ENCODE assay signal across 19 cellular contexts in the genomic region with DNA sequence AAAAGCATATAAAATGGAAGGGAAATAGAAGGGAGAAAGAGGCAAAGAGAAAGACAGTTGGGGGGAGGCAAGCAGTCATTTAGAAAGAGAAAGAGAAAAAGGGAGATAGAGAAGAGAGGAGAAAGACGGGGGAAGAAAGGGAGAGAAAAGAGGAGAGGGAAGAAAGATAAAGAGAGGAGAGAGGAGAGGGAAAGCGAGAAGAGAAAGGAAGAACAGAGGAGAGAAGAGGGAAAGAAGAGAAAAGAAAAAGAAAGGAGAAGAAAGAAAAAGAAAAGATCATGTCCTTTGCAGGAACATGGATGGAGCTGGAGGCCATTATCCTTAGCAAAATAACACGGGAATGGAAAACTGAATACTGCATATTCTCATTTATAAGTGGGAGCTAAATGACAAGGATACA.
DNase-seq lines count a peak whose midpoint lies in the region; ATAC-seq and TF ChIP-seq lines count a peak whose summit lies in the region.
"Had no signal": no experiment of that assay in that cellular context is flagged by ENCODE, and none has a peak within 500 bp of the region (broad histone marks: within the 10 kb centered on the region; RNA-seq: fewer than 3 reads in every experiment).

No MANE protein-coding gene starts in this region.

- TF ChIP-seq CTCF in WTC11 (IDR thresholded peaks at IDR 0.05), result no peak

- no peaks in the 10 kb centered on the region for H3K36me3 ChIP-seq in iPS-20b (ENCODE audit: insufficient read depth, low read depth, low read length)
- H3K36me3 ChIP-seq: BLaER1 had no signal

- no peak overlapping the region for H3K27ac ChIP-seq in iPS-20b (ENCODE audit: low read length)
- H3K27ac ChIP-seq: 22Rv1, BLaER1, C4-2B, GM23248 had no signal

- H3K4me1 ChIP-seq in iPS-20b (ENCODE audit: insufficient read depth, low read length), result peaks cover 28% of the 10 kb centered on the region
- H3K4me1 ChIP-seq: Caco-2 had no signal

- peaks cover 40% of the 10 kb centered on the region for H3K27me3 Mint-ChIP-seq in stimulated activated naive CD8-positive, alpha-beta T cell treated with anti-CD3 and anti-CD28 coated beads, Interleukin-15, Interleukin-2, amounts not matched to agents 100 ng/mL and 50 ng/mL, for 24 hours
- peaks cover 45% of the 10 kb centered on the region for H3K27me3 Mint-ChIP-seq in stimulated activated naive CD8-positive, alpha-beta T cell treated with anti-CD3 and anti-CD28 coated beads, Interleukin-15, amount 100 ng/mL, for 72 hours
- peaks cover 30% of the 10 kb centered on the region for H3K27me3 Mint-ChIP-seq in WTC11 (ENCODE audit: low read depth)

- ATAC-seq in stimulated activated naive CD8-positive, alpha-beta T cell treated with anti-CD3 and anti-CD28 coated beads, Interleukin-15, amount 100 ng/mL, for 72 hours, result no peak
- no peak for ATAC-seq in WTC11
- ATAC-seq in stimulated activated effector memory CD8-positive, alpha-beta T cell treated with anti-CD3 and anti-CD28 coated beads, Interleukin-12 subunit alpha, Interleukin-12 subunit beta, amount 100 ng/mL, for 72 hours, result no peak
- ATAC-seq: CD8-positive, alpha-beta T cell had no signal

- peaks cover 22% of the 10 kb centered on the region for H3K27me3 ChIP-seq in iPS-20b (ENCODE audit: insufficient read depth, low read length)

- H3K9me3 Mint-ChIP-seq in stimulated activated naive CD8-positive, alpha-beta T cell treated with anti-CD3 and anti-CD28 coated beads, Interleukin-15, Interleukin-2, amounts not matched to agents 100 ng/mL and 50 ng/mL, for 24 hours, result no peaks in the 10 kb centered on the region
- H3K9me3 Mint-ChIP-seq in stimulated activated naive CD8-positive, alpha-beta T cell treated with anti-CD3 and anti-CD28 coated beads, Interleukin-15, amount 100 ng/mL, for 72 hours, result no peaks in the 10 kb centered on the region
- H3K9me3 Mint-ChIP-seq in WTC11, result no peaks in the 10 kb centered on the region
- no peaks in the 10 kb centered on the region for H3K9me3 Mint-ChIP-seq in stimulated activated effector memory CD8-positive, alpha-beta T cell treated with anti-CD3 and anti-CD28 coated beads, Interleukin-12 subunit alpha, Interleukin-12 subunit beta, amount 100 ng/mL, for 72 hours
- H3K9me3 Mint-ChIP-seq: CD8-positive, alpha-beta T cell had no signal

- peak overlapping the region; percentile 26 for H3K27ac Mint-ChIP-seq in stimulated activated naive CD8-positive, alpha-beta T cell treated with anti-CD3 and anti-CD28 coated beads, Interleukin-15, Interleukin-2, amounts not matched to agents 100 ng/mL and 50 ng/mL, for 24 hours
- no peak overlapping the region for H3K27ac Mint-ChIP-seq in stimulated activated naive CD8-positive, alpha-beta T cell treated with anti-CD3 and anti-CD28 coated beads, Interleukin-15, amount 100 ng/mL, for 72 hours
- H3K27ac Mint-ChIP-seq in WTC11, result no peak overlapping the region
- H3K27ac Mint-ChIP-seq in stimulated activated effector memory CD8-positive, alpha-beta T cell treated with anti-CD3 and anti-CD28 coated beads, Interleukin-12 subunit alpha, Interleukin-12 subunit beta, amount 100 ng/mL, for 72 hours, result peak overlapping the region; percentile 13
- H3K27ac Mint-ChIP-seq: B cell; CD8-positive, alpha-beta T cell had no signal

- CTCF ChIA-PET in WTC11 (lab: Charles Lee), result interaction anchor here (1.3 kb wide), 1 partner anchor 9 kb away, joined by 3 read pairs; no protein-coding TSS in a partner anchor

- no peaks in the 10 kb centered on the region for H3K9me3 ChIP-seq in iPS-20b (ENCODE audit: insufficient read depth, low read depth, low read length)
- H3K9me3 ChIP-seq: BLaER1, Caco-2 had no signal

- no peak for DNase-seq in stimulated activated naive CD8-positive, alpha-beta T cell treated with anti-CD3 and anti-CD28 coated beads, Interleukin-15, amount 100 ng/mL, for 72 hours
- DNase-seq in WTC11 (ENCODE audit: low spot score) (no peak), MV-4-11 (lab: John Stamatoyannopoulos, UW) (no peak), NCI-H2227 treated with DMSO at 0.1 percent for 48 hours (lab: John Stamatoyannopoulos, UW) (no peak), GM19240 (ENCODE audit: insufficient read length, low spot score) (no peak)
- DNase-seq in stimulated activated effector memory CD8-positive, alpha-beta T cell treated with anti-CD3 and anti-CD28 coated beads, Interleukin-12 subunit alpha, Interleukin-12 subunit beta, amount 100 ng/mL, for 72 hours (ENCODE audit: low spot score in 2 of 2), result no peak
- DNase-seq: Caco-2; CD4-positive, CD25-positive, alpha-beta regulatory T cell; CD8-positive, alpha-beta T cell; DMS153; DND-41; GM23248; HCEC 1CT had no signal

- H3K4me3 Mint-ChIP-seq in stimulated activated naive CD8-positive, alpha-beta T cell treated with anti-CD3 and anti-CD28 coated beads, Interleukin-15, Interleukin-2, amounts not matched to agents 100 ng/mL and 50 ng/mL, for 24 hours, result no peak overlapping the region
- H3K4me3 Mint-ChIP-seq in stimulated activated naive CD8-positive, alpha-beta T cell treated with anti-CD3 and anti-CD28 coated beads, Interleukin-15, amount 100 ng/mL, for 72 hours, result no peak overlapping the region
- H3K4me3 Mint-ChIP-seq in WTC11, result peak overlapping the region; percentile 9; the same call in 1 of the 2 replicates
- H3K4me3 Mint-ChIP-seq in stimulated activated effector memory CD8-positive, alpha-beta T cell treated with anti-CD3 and anti-CD28 coated beads, Interleukin-12 subunit alpha, Interleukin-12 subunit beta, amount 100 ng/mL, for 72 hours, result no peak overlapping the region
- H3K4me3 Mint-ChIP-seq: B cell; CD4-positive, CD25-positive, alpha-beta regulatory T cell; CD8-positive, alpha-beta T cell had no signal

- no peaks in the 10 kb centered on the region for H3K36me3 Mint-ChIP-seq in stimulated activated naive CD8-positive, alpha-beta T cell treated with anti-CD3 and anti-CD28 coated beads, Interleukin-15, Interleukin-2, amounts not matched to agents 100 ng/mL and 50 ng/mL, for 24 hours (ENCODE audit: low read depth)
- no peaks in the 10 kb centered on the region for H3K36me3 Mint-ChIP-seq in WTC11
- H3K36me3 Mint-ChIP-seq in stimulated activated effector memory CD8-positive, alpha-beta T cell treated with anti-CD3 and anti-CD28 coated beads, Interleukin-12 subunit alpha, Interleukin-12 subunit beta, amount 100 ng/mL, for 72 hours, result no peaks in the 10 kb centered on the region

- peaks cover 12% of the 10 kb centered on the region for H3K4me1 Mint-ChIP-seq in stimulated activated naive CD8-positive, alpha-beta T cell treated with anti-CD3 and anti-CD28 coated beads, Interleukin-15, Interleukin-2, amounts not matched to agents 100 ng/mL and 50 ng/mL, for 24 hours (ENCODE audit: low read depth)
- H3K4me1 Mint-ChIP-seq in stimulated activated naive CD8-positive, alpha-beta T cell treated with anti-CD3 and anti-CD28 coated beads, Interleukin-15, amount 100 ng/mL, for 72 hours, result peaks cover 23% of the 10 kb centered on the region
- peaks cover 53% of the 10 kb centered on the region for H3K4me1 Mint-ChIP-seq in WTC11
- H3K4me1 Mint-ChIP-seq in stimulated activated effector memory CD8-positive, alpha-beta T cell treated with anti-CD3 and anti-CD28 coated beads, Interleukin-12 subunit alpha, Interleukin-12 subunit beta, amount 100 ng/mL, for 72 hours, result peaks cover 21% of the 10 kb centered on the region

- H3K9ac ChIP-seq in iPS-20b (ENCODE audit: low read depth, low read length), result no peak overlapping the region
- H3K9ac ChIP-seq: BLaER1, GM23248 had no signal

- H3K4me3 ChIP-seq in iPS-20b (ENCODE audit: low read length), result peak overlapping the region; percentile 67; the same call in 1 of the 2 replicates
- H3K4me3 ChIP-seq: BLaER1, GM23248 had no signal

- POLR2A ChIA-PET in WTC11 (lab: Charles Lee), result no interaction called here

TF ChIP-seq in WTC11, 78 proteins besides CTCF, POLR2A, EP300 and RAD21:
- TF ChIP-seq, protein P1, sequence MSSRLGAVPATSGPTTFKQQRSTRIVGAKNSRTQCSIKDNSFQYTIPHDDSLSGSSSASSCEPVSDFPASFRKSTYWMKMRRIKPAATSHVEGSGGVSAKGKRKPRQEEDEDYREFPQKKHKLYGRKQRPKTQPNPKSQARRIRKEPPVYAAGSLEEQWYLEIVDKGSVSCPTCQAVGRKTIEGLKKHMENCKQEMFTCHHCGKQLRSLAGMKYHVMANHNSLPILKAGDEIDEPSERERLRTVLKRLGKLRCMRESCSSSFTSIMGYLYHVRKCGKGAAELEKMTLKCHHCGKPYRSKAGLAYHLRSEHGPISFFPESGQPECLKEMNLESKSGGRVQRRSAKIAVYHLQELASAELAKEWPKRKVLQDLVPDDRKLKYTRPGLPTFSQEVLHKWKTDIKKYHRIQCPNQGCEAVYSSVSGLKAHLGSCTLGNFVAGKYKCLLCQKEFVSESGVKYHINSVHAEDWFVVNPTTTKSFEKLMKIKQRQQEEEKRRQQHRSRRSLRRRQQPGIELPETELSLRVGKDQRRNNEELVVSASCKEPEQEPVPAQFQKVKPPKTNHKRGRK (CRISPR knock-in tag; IDR thresholded peaks at IDR 0.05; ENCODE audit: borderline replicate concordance), result peak; percentile 86; the same call in 1 of the 2 replicates
- no peak for TF ChIP-seq TP53 (CRISPR knock-in tag; IDR thresholded peaks at IDR 0.05)

Comparison
In these comparisons a context has a peak if more than half of its experiments do, and no peak if none do; other contexts are left out.
1. H3K27ac Mint-ChIP-seq: peak in stimulated activated naive CD8-positive, alpha-beta T cell treated with anti-CD3 and anti-CD28 coated beads, Interleukin-15, Interleukin-2, amounts not matched to agents 100 ng/mL and 50 ng/mL, for 24 hours (single experiment) and stimulated activated effector memory CD8-positive, alpha-beta T cell treated with anti-CD3 and anti-CD28 coated beads, Interleukin-12 subunit alpha, Interleukin-12 subunit beta, amount 100 ng/mL, for 72 hours (single experiment); none in stimulated activated naive CD8-positive, alpha-beta T cell treated with anti-CD3 and anti-CD28 coated beads, Interleukin-15, amount 100 ng/mL, for 72 hours (0 of 2) and WTC11 (single experiment).